In the genomic region with DNA sequence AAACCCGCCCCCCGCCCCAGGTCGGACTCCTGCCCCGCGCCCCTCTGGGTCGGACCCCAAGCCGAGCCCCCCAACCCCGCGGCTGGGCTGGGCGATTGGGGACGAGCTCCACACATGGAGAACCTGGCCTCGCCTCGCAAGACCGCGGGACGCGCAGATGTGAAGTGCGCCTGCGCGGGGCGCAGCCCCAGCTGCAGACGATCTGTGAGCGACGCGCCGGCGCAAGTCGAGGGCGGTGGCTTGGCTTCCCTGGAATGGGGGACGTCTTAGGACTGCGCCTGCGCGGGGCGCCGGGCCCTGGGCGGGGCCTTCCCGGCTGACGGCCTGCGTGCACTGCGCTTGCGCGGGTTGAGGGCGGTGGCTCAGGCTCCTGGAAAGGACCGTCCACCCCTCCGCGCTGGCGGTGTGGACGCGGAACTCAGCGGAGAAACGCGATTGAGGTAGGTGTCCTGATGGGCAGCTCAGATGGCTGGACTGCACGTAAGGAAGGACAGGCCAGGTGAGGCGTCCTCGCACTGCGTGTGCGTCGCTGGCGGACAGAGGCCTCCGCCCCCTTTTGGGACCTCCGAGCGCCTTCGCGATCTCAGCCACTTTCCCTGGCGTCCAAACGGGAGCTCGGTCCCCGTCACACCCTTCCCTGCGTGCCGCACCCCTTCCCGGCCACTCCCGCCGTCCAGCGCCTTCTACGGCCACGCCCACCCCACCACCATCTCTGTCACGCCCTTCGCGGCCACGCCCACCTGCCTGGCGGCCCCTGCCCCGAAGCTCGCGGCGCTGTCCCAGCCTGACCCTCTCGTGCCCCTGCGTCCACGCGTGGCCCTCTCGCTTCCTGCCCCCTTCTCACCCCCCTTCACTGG, we compare ENCODE assay signal across 8 cellular contexts. TPM values are rescaled to one million over a fixed set of nuclear protein-coding genes. Genes with fewer than 3 reads are reported as not detected.
DNase-seq lines count a peak whose midpoint lies in the region; ATAC-seq, FAIRE-seq and TF ChIP-seq lines count a peak whose summit lies in the region.

A gene (plus strand): TSS at position 351 of the 857 bp plus-strand sequence. CDS start 1,278 bp downstream, outside the sequence.

- CTCF ChIA-PET in WTC11 (lab: Charles Lee): interaction anchor here (0.6 to 1.7 kb wide), 4 partner anchors 13 to 82 kb away, joined by 3 to 5 read pairs (median 4); no protein-coding TSS in a partner anchor

- DNase-seq in AG08396 (ENCODE audit: low spot score) (peak; percentile 100), NCI-H226 (peak; percentile 91), WTC11 (ENCODE audit: low spot score) (peak; percentile 97), bronchial epithelial cell (ENCODE audit: low read depth) (peak; percentile 92), iPS-NIHi11 (ENCODE audit: low spot score) (peak; percentile 100), small intestine (peak; percentile 98)

- no peaks in the 10 kb centered on the region for H3K9me3 ChIP-seq in small intestine (ENCODE audit: control insufficient read depth, low read depth)

- TF ChIP-seq POLR2A in GM18951 (IDR thresholded peaks at IDR 0.05; ENCODE audit: extremely low read depth, insufficient read depth, insufficient read length): peak; percentile 95

- peak; percentile 77 for ATAC-seq in HG03196 (IDR thresholded peaks at IDR 0.05; ENCODE audit: unreplicated experiment)
- peak; percentile 91 for ATAC-seq in WTC11

- H3K9me3 Mint-ChIP-seq in WTC11: peaks cover 6% of the 10 kb centered on the region; the same call in 1 of the 2 replicates

- H3K36me3 ChIP-seq in bronchial epithelial cell (ENCODE audit: control insufficient read depth, insufficient read depth, low read length): peaks cover 2% of the 10 kb centered on the region
- H3K36me3 ChIP-seq in small intestine (ENCODE audit: control insufficient read depth in 2 of 2, insufficient read depth in 2 of 2, low read length in 2 of 2): peaks cover 0 to 3% of the 10 kb centered on the region in 2 donors

- peaks cover 0 to 2% of the 10 kb centered on the region in 2 donors for H3K4me1 ChIP-seq in small intestine (ENCODE audit: control insufficient read depth in 2 of 2, insufficient read depth in 1 of 2, low read depth in 1 of 2, low read length in 1 of 2)

- peak within 1 kb of the TSS; percentile 94 to 95 for H3K27ac ChIP-seq in small intestine (ENCODE audit: low read depth in 1 of 2, low read length in 1 of 2)

- peak within 1 kb of the TSS; percentile 87 for H3K4me3 Mint-ChIP-seq in WTC11

- H3K27me3 ChIP-seq in bronchial epithelial cell (ENCODE audit: control insufficient read depth, insufficient read depth, low read length): no peaks in the 10 kb centered on the region
- H3K27me3 ChIP-seq in small intestine (ENCODE audit: control insufficient read depth in 2 of 2, insufficient read depth in 2 of 2, low read length in 2 of 2): no peaks in the 10 kb centered on the region

- H3K27ac Mint-ChIP-seq in WTC11: peak within 1 kb of the TSS; percentile 92

- H3K4me3 ChIP-seq in bronchial epithelial cell (ENCODE audit: low read depth, low read length) (peak within 1 kb of the TSS; percentile 87), small intestine (ENCODE audit: low read depth in 1 of 2, low read length in 2 of 2) (peak within 1 kb of the TSS; percentile 34 to 81)

- TF ChIP-seq CTCF in WTC11 (IDR thresholded peaks at IDR 0.05): no peak
- no peak for TF ChIP-seq CTCF in bronchial epithelial cell (IDR thresholded peaks at IDR 0.05; ENCODE audit: insufficient read depth, low read length, severe bottlenecking)

- no peak for FAIRE-seq in bronchial epithelial cell (lab: Jason Lieb, UNC)
- FAIRE-seq in small intestine (lab: Jason Lieb, UNC): no peak

- peaks cover 2% of the 10 kb centered on the region; the same call in 1 of the 2 replicates for H3K27me3 Mint-ChIP-seq in WTC11 (ENCODE audit: low read depth)

- POLR2A ChIA-PET in WTC11 (lab: Charles Lee): interaction anchor here (0.6 to 1.1 kb wide), 4 partner anchors 11 to 176 kb away, joined by 3 read pairs; no protein-coding TSS in a partner anchor

- H3K4me1 Mint-ChIP-seq in WTC11: peaks cover 41% of the 10 kb centered on the region

- in situ Hi-C loops in GM18951 (cut with MboI; ENCODE audit: low sequenced_read_pairs, unreplicated experiment): no loop called here

- peaks cover 12% of the 10 kb centered on the region for H3K36me3 Mint-ChIP-seq in WTC11

- WGBS in small intestine, 3 donors: 0 to 1% (median 0%) methylated on average over 70 to 90 of the region's 90 CpGs

TF ChIP-seq in WTC11, 78 proteins besides CTCF, POLR2A, EP300 and RAD21 (continues in another document):
- TF ChIP-seq NFATC4 (CRISPR knock-in tag; IDR thresholded peaks at IDR 0.05) (no peak), JUN (CRISPR knock-in tag; IDR thresholded peaks at IDR 0.05) (peak; percentile 67; the same call in 1 of the 2 replicates), NFE2L1 (CRISPR knock-in tag; IDR thresholded peaks at IDR 0.05) (peak; percentile 86; the same call in 1 of the 2 replicates), SP1 (CRISPR knock-in tag; conservative IDR thresholded peaks at IDR 0.05) (peak; percentile 85), FOXP1 (CRISPR knock-in tag; IDR thresholded peaks at IDR 0.05; ENCODE audit: borderline replicate concordance) (peak; percentile 87), SMAD3 (CRISPR knock-in tag; IDR thresholded peaks at IDR 0.05; ENCODE audit: borderline replicate concordance) (0 out of 2 replicates have a peak, but pooled peaks have one; percentile 24), FOXK1 (CRISPR knock-in tag; IDR thresholded peaks at IDR 0.05) (peak; percentile 66; the same call in 1 of the 2 replicates), RELA (CRISPR knock-in tag; IDR thresholded peaks at IDR 0.05; ENCODE audit: borderline replicate concordance) (peak; percentile 33; the same call in 1 of the 2 replicates)
- TF ChIP-seq, protein P1, sequence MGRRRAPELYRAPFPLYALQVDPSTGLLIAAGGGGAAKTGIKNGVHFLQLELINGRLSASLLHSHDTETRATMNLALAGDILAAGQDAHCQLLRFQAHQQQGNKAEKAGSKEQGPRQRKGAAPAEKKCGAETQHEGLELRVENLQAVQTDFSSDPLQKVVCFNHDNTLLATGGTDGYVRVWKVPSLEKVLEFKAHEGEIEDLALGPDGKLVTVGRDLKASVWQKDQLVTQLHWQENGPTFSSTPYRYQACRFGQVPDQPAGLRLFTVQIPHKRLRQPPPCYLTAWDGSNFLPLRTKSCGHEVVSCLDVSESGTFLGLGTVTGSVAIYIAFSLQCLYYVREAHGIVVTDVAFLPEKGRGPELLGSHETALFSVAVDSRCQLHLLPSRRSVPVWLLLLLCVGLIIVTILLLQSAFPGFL (CRISPR knock-in tag; IDR thresholded peaks at IDR 0.05; ENCODE audit: borderline replicate concordance): no peak
- TF ChIP-seq, protein P2, sequence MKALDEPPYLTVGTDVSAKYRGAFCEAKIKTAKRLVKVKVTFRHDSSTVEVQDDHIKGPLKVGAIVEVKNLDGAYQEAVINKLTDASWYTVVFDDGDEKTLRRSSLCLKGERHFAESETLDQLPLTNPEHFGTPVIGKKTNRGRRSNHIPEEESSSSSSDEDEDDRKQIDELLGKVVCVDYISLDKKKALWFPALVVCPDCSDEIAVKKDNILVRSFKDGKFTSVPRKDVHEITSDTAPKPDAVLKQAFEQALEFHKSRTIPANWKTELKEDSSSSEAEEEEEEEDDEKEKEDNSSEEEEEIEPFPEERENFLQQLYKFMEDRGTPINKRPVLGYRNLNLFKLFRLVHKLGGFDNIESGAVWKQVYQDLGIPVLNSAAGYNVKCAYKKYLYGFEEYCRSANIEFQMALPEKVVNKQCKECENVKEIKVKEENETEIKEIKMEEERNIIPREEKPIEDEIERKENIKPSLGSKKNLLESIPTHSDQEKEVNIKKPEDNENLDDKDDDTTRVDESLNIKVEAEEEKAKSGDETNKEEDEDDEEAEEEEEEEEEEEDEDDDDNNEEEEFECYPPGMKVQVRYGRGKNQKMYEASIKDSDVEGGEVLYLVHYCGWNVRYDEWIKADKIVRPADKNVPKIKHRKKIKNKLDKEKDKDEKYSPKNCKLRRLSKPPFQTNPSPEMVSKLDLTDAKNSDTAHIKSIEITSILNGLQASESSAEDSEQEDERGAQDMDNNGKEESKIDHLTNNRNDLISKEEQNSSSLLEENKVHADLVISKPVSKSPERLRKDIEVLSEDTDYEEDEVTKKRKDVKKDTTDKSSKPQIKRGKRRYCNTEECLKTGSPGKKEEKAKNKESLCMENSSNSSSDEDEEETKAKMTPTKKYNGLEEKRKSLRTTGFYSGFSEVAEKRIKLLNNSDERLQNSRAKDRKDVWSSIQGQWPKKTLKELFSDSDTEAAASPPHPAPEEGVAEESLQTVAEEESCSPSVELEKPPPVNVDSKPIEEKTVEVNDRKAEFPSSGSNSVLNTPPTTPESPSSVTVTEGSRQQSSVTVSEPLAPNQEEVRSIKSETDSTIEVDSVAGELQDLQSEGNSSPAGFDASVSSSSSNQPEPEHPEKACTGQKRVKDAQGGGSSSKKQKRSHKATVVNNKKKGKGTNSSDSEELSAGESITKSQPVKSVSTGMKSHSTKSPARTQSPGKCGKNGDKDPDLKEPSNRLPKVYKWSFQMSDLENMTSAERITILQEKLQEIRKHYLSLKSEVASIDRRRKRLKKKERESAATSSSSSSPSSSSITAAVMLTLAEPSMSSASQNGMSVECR (CRISPR knock-in tag; IDR thresholded peaks at IDR 0.05; ENCODE audit: borderline replicate concordance): peak; percentile 60; the same call in 1 of the 2 replicates
- TF ChIP-seq, protein P3, sequence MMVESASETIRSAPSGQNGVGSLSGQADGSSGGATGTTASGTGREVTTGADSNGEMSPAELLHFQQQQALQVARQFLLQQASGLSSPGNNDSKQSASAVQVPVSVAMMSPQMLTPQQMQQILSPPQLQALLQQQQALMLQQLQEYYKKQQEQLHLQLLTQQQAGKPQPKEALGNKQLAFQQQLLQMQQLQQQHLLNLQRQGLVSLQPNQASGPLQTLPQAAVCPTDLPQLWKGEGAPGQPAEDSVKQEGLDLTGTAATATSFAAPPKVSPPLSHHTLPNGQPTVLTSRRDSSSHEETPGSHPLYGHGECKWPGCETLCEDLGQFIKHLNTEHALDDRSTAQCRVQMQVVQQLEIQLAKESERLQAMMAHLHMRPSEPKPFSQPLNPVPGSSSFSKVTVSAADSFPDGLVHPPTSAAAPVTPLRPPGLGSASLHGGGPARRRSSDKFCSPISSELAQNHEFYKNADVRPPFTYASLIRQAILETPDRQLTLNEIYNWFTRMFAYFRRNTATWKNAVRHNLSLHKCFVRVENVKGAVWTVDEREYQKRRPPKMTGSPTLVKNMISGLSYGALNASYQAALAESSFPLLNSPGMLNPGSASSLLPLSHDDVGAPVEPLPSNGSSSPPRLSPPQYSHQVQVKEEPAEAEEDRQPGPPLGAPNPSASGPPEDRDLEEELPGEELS (CRISPR knock-in tag; IDR thresholded peaks at IDR 0.05): peak; percentile 69

RNA-seq across cellular contexts. Expression of the gene that starts here (rescaled TPM):
- total RNA-seq in WTC11 (2021) (53.7 to 57.9 TPM (median 56.6 TPM) in 3 replicates), bronchial epithelial cell (112 and 154 TPM in 2 replicates)
- polyA plus RNA-seq in small intestine: 10 to 100 TPM; 55.7 to 71.1 (median 70.1) TPM

Comparison
In these comparisons a context has a peak if more than half of its experiments do, and no peak if none do; other contexts are left out.
1. Peak in every context shown above with its lines: DNase-seq, ATAC-seq, H3K4me3 ChIP-seq and H3K27ac ChIP-seq.